ENCODE assay signal across 14 cellular contexts in genomic region chr10:13614530-13615332, GRCh38. TPM values are rescaled to one million over a fixed set of nuclear protein-coding genes. Genes with fewer than 3 reads are reported as not detected.
DNase-seq lines count a peak whose midpoint lies in the region; TF ChIP-seq lines count a peak whose summit lies in the region.
"Had no signal": no experiment of that assay in that cellular context is flagged by ENCODE, and none has a peak within 500 bp of the region (broad histone marks: within the 10 kb centered on the region; RNA-seq: fewer than 3 reads in every experiment).

No MANE protein-coding gene starts in this region.

- no peak for TF ChIP-seq POLR2A in sigmoid colon (IDR thresholded peaks at IDR 0.05)

- POLR2A ChIA-PET in RWPE1 (lab: Yijun Ruan, JAX; ENCODE audit: low non-redundant PET), result no interaction called here

- no peaks in the 10 kb centered on the region for H3K27me3 ChIP-seq in sigmoid colon
- H3K27me3 ChIP-seq: suprapubic skin had no signal

- CTCF ChIA-PET in RWPE1 (lab: Yijun Ruan, JAX), result interaction anchor here (0.8 kb wide), 1 partner anchor 28 kb away, joined by 3 read pairs; the partner anchor contains the start of gene PRPF18

- peaks cover 26% of the 10 kb centered on the region for H3K4me1 Mint-ChIP-seq in nephron

- 89 to 96% methylated on average over 8 of the region's 8 CpGs for WGBS in sigmoid colon, 2 donors

- H3K9me3 Mint-ChIP-seq in nephron, result no peaks in the 10 kb centered on the region
- H3K9me3 Mint-ChIP-seq: activated CD8-positive, alpha-beta T cell treated with anti-CD3 and anti-CD28 coated beads for 36 hours; CD8-positive, alpha-beta memory T cell had no signal

- H3K4me3 Mint-ChIP-seq in nephron, result no peak overlapping the region
- H3K4me3 Mint-ChIP-seq: activated CD8-positive, alpha-beta T cell treated with anti-CD3 and anti-CD28 coated beads for 36 hours; CD8-positive, alpha-beta memory T cell had no signal

- H3K36me3 Mint-ChIP-seq in nephron (ENCODE audit: low read depth), result peaks cover 51% of the 10 kb centered on the region

- no peaks in the 10 kb centered on the region for H3K27me3 Mint-ChIP-seq in nephron (ENCODE audit: low read depth)
- H3K27me3 Mint-ChIP-seq: activated CD8-positive, alpha-beta T cell treated with anti-CD3 and anti-CD28 coated beads for 36 hours; CD8-positive, alpha-beta memory T cell had no signal

- TF ChIP-seq CTCF in RWPE1 (conservative IDR thresholded peaks at IDR 0.05; ENCODE audit: low read depth), result no peak
- TF ChIP-seq CTCF in nephron (IDR thresholded peaks at IDR 0.05; ENCODE audit: unreplicated experiment in 3 of 3), result no peak
- TF ChIP-seq CTCF in sigmoid colon (IDR thresholded peaks at IDR 0.05), result no peak

- no peak overlapping the region for H3K4me3 ChIP-seq in sigmoid colon
- H3K4me3 ChIP-seq: mucosa of descending colon, suprapubic skin had no signal

- H3K27ac Mint-ChIP-seq in nephron, result peak overlapping the region; percentile 4 to 38 (median 18)
- H3K27ac Mint-ChIP-seq: activated CD8-positive, alpha-beta T cell treated with anti-CD3 and anti-CD28 coated beads for 36 hours; CD8-positive, alpha-beta memory T cell had no signal

- peak overlapping the region; percentile 51 for H3K27ac ChIP-seq in RWPE1
- peak overlapping the region; percentile 39 for H3K27ac ChIP-seq in epithelial cell of prostate
- peak overlapping the region in 2 of 4 donors; percentile 63 to 71 for H3K27ac ChIP-seq in sigmoid colon
- H3K27ac ChIP-seq: suprapubic skin had no signal

- H3K4me1 ChIP-seq in sigmoid colon, result peaks cover 0 to 18% (median 13%) of the 10 kb centered on the region in 4 donors

- no peak for TF ChIP-seq EP300 in sigmoid colon (IDR thresholded peaks at IDR 0.05)

- in situ Hi-C loops in Caki2 (cut with HindIII; ENCODE audit: low pct_unique_long_range_greater_than_20kb, low sequenced_read_pairs), result no loop called here

- DNase-seq in Caki2 (ENCODE audit: low read depth) (peak; percentile 87), RWPE1 (ENCODE audit: low spot score) (peak; percentile 66), epithelial cell of prostate (ENCODE audit: low read depth, low spot score) (peak; percentile 50), sigmoid colon (no peak), NCI-H510A (lab: John Stamatoyannopoulos, UW) (no peak), NCI-H2227 (lab: John Stamatoyannopoulos, UW; ENCODE audit: unreplicated experiment) (no peak), T-helper 1 cell (no peak)
- DNase-seq: activated CD8-positive, alpha-beta T cell treated with anti-CD3 and anti-CD28 coated beads for 36 hours; CD8-positive, alpha-beta memory T cell; mucosa of descending colon; NCI-H146; RPMI8226 had no signal

- no peaks in the 10 kb centered on the region for H3K9me3 ChIP-seq in sigmoid colon
- H3K9me3 ChIP-seq: mucosa of descending colon, suprapubic skin had no signal

- H3K36me3 ChIP-seq in sigmoid colon, result peaks cover 0 to 72% (median 22%) of the 10 kb centered on the region in 4 donors

- intact Hi-C loops in sigmoid colon (cut with DNase I), result loop anchor here (5.0 kb wide), 1 partner anchor 48 kb away; no protein-coding TSS in a partner anchor

RNA-seq across cellular contexts. Expression of gene PRPF18, which starts 28.0 kb away (rescaled TPM):
- 29.9 and 39.0 TPM in 2 replicates for total RNA-seq in Caki2 (2014; rRNA removed; shearing (Covaris generic); ENCODE audit: low replicate concordance)
- total RNA-seq in sigmoid colon, result 10 to 100 TPM; 25.8 to 39.3 (median 29.0) TPM
- 10 to 100 TPM; 21.2 to 29.6 (median 23.4) TPM for polyA plus RNA-seq in sigmoid colon

Comparison
In these comparisons a context has a peak if more than half of its experiments do, and no peak if none do; other contexts are left out.
1. DNase-seq: peak in Caki2 (single experiment), RWPE1 (single experiment) and epithelial cell of prostate (single experiment); none in sigmoid colon (single experiment), NCI-H510A (single experiment), NCI-H2227 (single experiment) and T-helper 1 cell (0 of 5).